8 cellular contexts compared by ENCODE assay signal in genomic region chr2:529425-529824, GRCh38.
A peak's percentile ranks its signal among the peaks of the same experiment; 100 is the strongest.
DNase-seq lines count a peak whose midpoint lies in the region; ATAC-seq and TF ChIP-seq lines count a peak whose summit lies in the region.

No MANE protein-coding gene starts in this region.

- POLR2A ChIA-PET in activated CD8-positive, alpha-beta T cell treated with anti-CD3 and anti-CD28 coated beads for 36 hours (lab: Charles Lee): no interaction called here
- POLR2A ChIA-PET in activated CD8-positive, alpha-beta T cell treated with anti-CD3 and anti-CD28 coated beads, Interleukin-2, amount 10 ng/mL, durations not matched to agents 7 days and 5 days (lab: Charles Lee): no interaction called here
- POLR2A ChIA-PET in GM10248 (lab: Yijun Ruan, JAX): no interaction called here

- peaks cover 2% of the 10 kb centered on the region for H3K27me3 Mint-ChIP-seq in activated CD8-positive, alpha-beta T cell treated with anti-CD3 and anti-CD28 coated beads for 36 hours
- peaks cover 15% of the 10 kb centered on the region for H3K27me3 Mint-ChIP-seq in activated CD8-positive, alpha-beta T cell treated with anti-CD3 and anti-CD28 coated beads, Interleukin-2, amount 10 ng/mL, durations not matched to agents 7 days and 5 days (ENCODE audit: low read depth)
- H3K27me3 Mint-ChIP-seq in endothelial cell (ENCODE audit: unreplicated experiment): no peaks in the 10 kb centered on the region

- CTCF ChIA-PET in activated CD8-positive, alpha-beta T cell treated with anti-CD3 and anti-CD28 coated beads for 36 hours (lab: Charles Lee): interaction anchor here (0.6 to 2.5 kb wide), 9 partner anchors 36 to 181 kb away, joined by 3 to 18 read pairs (median 4); no protein-coding TSS in a partner anchor
- CTCF ChIA-PET in activated CD8-positive, alpha-beta T cell treated with anti-CD3 and anti-CD28 coated beads, Interleukin-2, amount 10 ng/mL, durations not matched to agents 7 days and 5 days (lab: Charles Lee): interaction anchor here (0.6 to 2.0 kb wide), 5 partner anchors 107 to 186 kb away, joined by 3 to 12 read pairs (median 5); no protein-coding TSS in a partner anchor
- CTCF ChIA-PET in GM10248 (lab: Yijun Ruan, JAX): interaction anchor here (1.2 to 1.7 kb wide), 2 partner anchors 10 to 12 kb away, joined by 4 read pairs; no protein-coding TSS in a partner anchor

- no peak overlapping the region for H3K27ac Mint-ChIP-seq in activated CD8-positive, alpha-beta T cell treated with anti-CD3 and anti-CD28 coated beads for 36 hours
- no peak overlapping the region for H3K27ac Mint-ChIP-seq in activated CD8-positive, alpha-beta T cell treated with anti-CD3 and anti-CD28 coated beads, Interleukin-2, amount 10 ng/mL, durations not matched to agents 7 days and 5 days
- H3K27ac Mint-ChIP-seq in endothelial cell (ENCODE audit: unreplicated experiment): no peak overlapping the region

- no peaks in the 10 kb centered on the region for H3K9me3 ChIP-seq in testis

- H3K27me3 ChIP-seq in testis: no peaks in the 10 kb centered on the region

- intact Hi-C loops in activated CD8-positive, alpha-beta T cell treated with anti-CD3 and anti-CD28 coated beads for 36 hours (cut with micrococcal nuclease): loop anchor here (5.0 kb wide), 1 partner anchor 108 kb away; no protein-coding TSS in a partner anchor
- intact Hi-C loops in testis (cut with DNase I; ENCODE audit: low total_unique reads): no loop called here

- ATAC-seq in activated CD8-positive, alpha-beta T cell treated with anti-CD3 and anti-CD28 coated beads for 36 hours: peak; percentile 65
- no peak for ATAC-seq in activated CD8-positive, alpha-beta T cell treated with anti-CD3 and anti-CD28 coated beads, Interleukin-2, amount 10 ng/mL, durations not matched to agents 7 days and 5 days
- ATAC-seq in HG03342 (IDR thresholded peaks at IDR 0.05; ENCODE audit: unreplicated experiment): no peak

- no peaks in the 10 kb centered on the region for H3K4me1 ChIP-seq in testis

- H3K36me3 ChIP-seq in testis (ENCODE audit: low read depth, missing control alignments): no peaks in the 10 kb centered on the region

- H3K27ac ChIP-seq in testis: no peak overlapping the region

- 17 to 27% methylated on average over 2 of the region's 2 CpGs for WGBS in testis, 2 donors

- H3K4me3 Mint-ChIP-seq in activated CD8-positive, alpha-beta T cell treated with anti-CD3 and anti-CD28 coated beads for 36 hours: no peak overlapping the region
- no peak overlapping the region for H3K4me3 Mint-ChIP-seq in activated CD8-positive, alpha-beta T cell treated with anti-CD3 and anti-CD28 coated beads, Interleukin-2, amount 10 ng/mL, durations not matched to agents 7 days and 5 days
- H3K4me3 Mint-ChIP-seq in endothelial cell (ENCODE audit: unreplicated experiment): no peak overlapping the region

- TF ChIP-seq CTCF in activated CD8-positive, alpha-beta T cell treated with anti-CD3 and anti-CD28 coated beads for 36 hours (IDR thresholded peaks at IDR 0.05): peak; percentile 63
- TF ChIP-seq CTCF in endothelial cell (IDR thresholded peaks at IDR 0.05; ENCODE audit: unreplicated experiment): peak; percentile 48
- TF ChIP-seq CTCF in testis (IDR thresholded peaks at IDR 0.05): peak in 2 of 3 experiments; percentile 9 to 26
- TF ChIP-seq CTCF in GM10248 (IDR thresholded peaks at IDR 0.05; ENCODE audit: control extremely low read depth, extremely low read depth, low read depth, missing control alignments): no peak

- H3K9me3 Mint-ChIP-seq in activated CD8-positive, alpha-beta T cell treated with anti-CD3 and anti-CD28 coated beads for 36 hours: no peaks in the 10 kb centered on the region
- H3K9me3 Mint-ChIP-seq in activated CD8-positive, alpha-beta T cell treated with anti-CD3 and anti-CD28 coated beads, Interleukin-2, amount 10 ng/mL, durations not matched to agents 7 days and 5 days (ENCODE audit: insufficient read depth): no peaks in the 10 kb centered on the region
- H3K9me3 Mint-ChIP-seq in endothelial cell (ENCODE audit: unreplicated experiment): no peaks in the 10 kb centered on the region

- no peaks in the 10 kb centered on the region for H3K36me3 Mint-ChIP-seq in activated CD8-positive, alpha-beta T cell treated with anti-CD3 and anti-CD28 coated beads for 36 hours (ENCODE audit: low read depth)
- no peaks in the 10 kb centered on the region for H3K36me3 Mint-ChIP-seq in activated CD8-positive, alpha-beta T cell treated with anti-CD3 and anti-CD28 coated beads, Interleukin-2, amount 10 ng/mL, durations not matched to agents 7 days and 5 days (ENCODE audit: low read depth)
- H3K36me3 Mint-ChIP-seq in endothelial cell (ENCODE audit: low read depth, unreplicated experiment): no peaks in the 10 kb centered on the region

- peak; percentile 22 for DNase-seq in activated CD8-positive, alpha-beta T cell treated with anti-CD3 and anti-CD28 coated beads for 36 hours
- no peak for DNase-seq in activated CD8-positive, alpha-beta T cell treated with anti-CD3 and anti-CD28 coated beads, Interleukin-2, amount 10 ng/mL, durations not matched to agents 7 days and 5 days
- DNase-seq in NCI-H345 treated with DMSO at 0.1 percent for 48 hours (lab: John Stamatoyannopoulos, UW; ENCODE audit: unreplicated experiment) (peak; percentile 28), endothelial cell (ENCODE audit: low spot score) (no peak), testis (no peak), islet precursor cell (no peak), GM10248 (ENCODE audit: extremely low spot score) (no peak)

- TF ChIP-seq POLR2A in testis (IDR thresholded peaks at IDR 0.05): no peak

- peaks cover 2% of the 10 kb centered on the region for H3K4me1 Mint-ChIP-seq in activated CD8-positive, alpha-beta T cell treated with anti-CD3 and anti-CD28 coated beads for 36 hours (ENCODE audit: low read depth)
- H3K4me1 Mint-ChIP-seq in activated CD8-positive, alpha-beta T cell treated with anti-CD3 and anti-CD28 coated beads, Interleukin-2, amount 10 ng/mL, durations not matched to agents 7 days and 5 days (ENCODE audit: low read depth): no peaks in the 10 kb centered on the region
- H3K4me1 Mint-ChIP-seq in endothelial cell (ENCODE audit: unreplicated experiment): no peaks in the 10 kb centered on the region

- no peak overlapping the region for H3K4me3 ChIP-seq in testis

Comparison
In these comparisons a context has a peak if more than half of its experiments do, and no peak if none do; other contexts are left out.
1. DNase-seq: peak in activated CD8-positive, alpha-beta T cell treated with anti-CD3 and anti-CD28 coated beads for 36 hours (single experiment) and NCI-H345 treated with DMSO at 0.1 percent for 48 hours (single experiment); none in activated CD8-positive, alpha-beta T cell treated with anti-CD3 and anti-CD28 coated beads, Interleukin-2, amount 10 ng/mL, durations not matched to agents 7 days and 5 days (single experiment), endothelial cell (single experiment), testis (single experiment), islet precursor cell (single experiment) and GM10248 (single experiment).